15 cellular contexts compared by ENCODE assay signal in the genomic region with DNA sequence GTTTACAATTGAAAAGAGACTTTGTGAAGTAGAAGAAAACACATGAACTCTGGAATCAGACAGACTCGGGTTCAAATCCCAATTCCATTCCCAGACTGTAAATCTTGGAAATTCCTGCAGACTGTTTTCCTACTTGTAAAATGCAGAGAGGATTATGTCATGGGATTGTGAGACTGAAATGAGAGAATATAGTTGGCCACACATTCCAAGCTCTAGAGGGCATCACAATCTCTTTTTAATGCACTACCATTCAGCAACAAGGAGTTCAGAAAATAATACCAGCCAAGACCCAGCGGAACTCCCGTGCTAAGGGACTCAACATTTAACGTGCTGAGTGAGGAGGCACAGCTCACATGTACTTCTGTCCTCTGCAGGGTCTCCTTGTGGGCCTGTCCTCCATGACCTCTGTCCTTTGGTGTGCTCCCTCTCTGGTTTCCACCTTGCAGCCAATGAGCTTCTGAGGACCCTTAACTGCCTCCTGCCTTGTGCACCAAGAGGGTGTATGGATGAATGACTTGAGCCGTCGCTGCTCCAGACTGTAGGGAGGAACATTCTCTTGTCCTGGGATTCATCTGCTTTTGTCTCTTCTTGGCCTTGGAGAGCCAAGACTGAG.
DNase-seq lines count a peak whose midpoint lies in the region; ATAC-seq and TF ChIP-seq lines count a peak whose summit lies in the region.
"Had no signal": no experiment of that assay in that cellular context is flagged by ENCODE, and none has a peak within 500 bp of the region (broad histone marks: within the 10 kb centered on the region; RNA-seq: fewer than 3 reads in every experiment).

No MANE protein-coding gene starts in this region.

- TF ChIP-seq CTCF in C4-2B (conservative IDR thresholded peaks at IDR 0.05) (peak; percentile 40), endodermal cell (conservative IDR thresholded peaks at IDR 0.05) (peak; percentile 75)

- H3K4me3 Mint-ChIP-seq in endodermal cell = no peak overlapping the region
- H3K4me3 Mint-ChIP-seq: central memory CD8-positive, alpha-beta T cell had no signal

- no peaks in the 10 kb centered on the region for H3K27me3 ChIP-seq in endodermal cell (ENCODE audit: control insufficient read depth, insufficient read depth, low read length, poor library complexity, severe bottlenecking)
- no peaks in the 10 kb centered on the region for H3K27me3 ChIP-seq in mesendoderm (ENCODE audit: insufficient read depth, low read length, poor library complexity)

- H4K5ac ChIP-seq in mesendoderm (ENCODE audit: low read length) = no peak overlapping the region

- H2AK5ac ChIP-seq in mesendoderm (ENCODE audit: low read length) = no peak overlapping the region

- intact Hi-C loops in left ventricle myocardium superior (cut with micrococcal nuclease) = no loop called here

- H3K23ac ChIP-seq in mesendoderm (ENCODE audit: low read length) = no peak overlapping the region

- H3K79me2 ChIP-seq in mesendoderm (ENCODE audit: control insufficient read depth, insufficient read depth, low read length) = no peaks in the 10 kb centered on the region

- ATAC-seq in left ventricle myocardium superior = no peak
- ATAC-seq: psoas muscle; stimulated activated naive CD8-positive, alpha-beta T cell treated with anti-CD3 and anti-CD28 coated beads, Interleukin-15, Interleukin-2, amounts not matched to agents 100 U/mL and 50 U/mL, for 24 hours had no signal

- no peaks in the 10 kb centered on the region for H3K9me3 ChIP-seq in endodermal cell (ENCODE audit: control insufficient read depth, low read length)
- H3K9me3 ChIP-seq: psoas muscle had no signal

- no peak overlapping the region for H2BK5ac ChIP-seq in mesendoderm (ENCODE audit: low read length)

- H3K36me3 ChIP-seq in endodermal cell (ENCODE audit: control insufficient read depth, insufficient read depth, low read length) (no peaks in the 10 kb centered on the region), mesendoderm (ENCODE audit: control insufficient read depth, insufficient read depth, low read length) (no peaks in the 10 kb centered on the region)

- H3K4me1 Mint-ChIP-seq in endodermal cell = peaks cover 6% of the 10 kb centered on the region
- H3K4me1 Mint-ChIP-seq: central memory CD8-positive, alpha-beta T cell had no signal

- H3K18ac ChIP-seq in mesendoderm (ENCODE audit: low read length) = no peak overlapping the region

- 84 to 88% methylated on average over 3 to 6 of the region's 6 CpGs for WGBS in endodermal cell (ENCODE audit: insufficient coverage in 1 of 2, insufficient read length in 1 of 2), 2 experiments
- no CpG with 5 or more reads among the region's 6 CpGs for WGBS in mesendoderm (ENCODE audit: extremely low coverage, insufficient coverage, low lambda C conversion rate)

- peak; percentile 9 for DNase-seq in HuH-7 (ENCODE audit: low spot score)
- DNase-seq in endodermal cell = peak; percentile 70
- DNase-seq in mesendoderm = peak; percentile 84
- no peak for DNase-seq in OCI-M2 (lab: John Stamatoyannopoulos, UW; ENCODE audit: unreplicated experiment)
- no peak for DNase-seq in activated naive CD4-positive, alpha-beta T cell treated with anti-CD3 and anti-CD28 coated beads, Interleukin-2, amount 50 U/mL, for 16 hours
- no peak for DNase-seq in effector CD8-positive, alpha-beta T cell (lab: John Stamatoyannopoulos, UW)
- no peak for DNase-seq in left ventricle myocardium superior
- DNase-seq: activated T-cell treated with anti-CD3 and anti-CD28 coated beads, Interleukin-2, amount 50 U/mL, for 48 hours; NCI-H1105 treated with DMSO at 0.1 percent for 48 hours; NCI-H526 treated with DMSO at 0.1 percent for 48 hours; psoas muscle; stimulated activated CD4-positive, alpha-beta T cell treated with anti-CD3 and anti-CD28 coated beads, Interleukin-2, amount 100 ng/mL, for 48 hours; stimulated activated naive CD8-positive, alpha-beta T cell treated with anti-CD3 and anti-CD28 coated beads, Interleukin-15, Interleukin-2, amounts not matched to agents 100 U/mL and 50 U/mL, for 24 hours had no signal

- H3K27ac ChIP-seq in C4-2B (no peak overlapping the region), endodermal cell (ENCODE audit: low read depth, low read length) (peak overlapping the region; percentile 39), mesendoderm (ENCODE audit: low read depth, low read length) (no peak overlapping the region)
- H3K27ac ChIP-seq: psoas muscle had no signal

- no peaks in the 10 kb centered on the region for H3K27me3 Mint-ChIP-seq in endodermal cell (ENCODE audit: insufficient read depth)

- H3K4ac ChIP-seq in mesendoderm (ENCODE audit: low read depth, low read length) = no peak overlapping the region

- H3K9me3 Mint-ChIP-seq in endodermal cell = no peaks in the 10 kb centered on the region
- H3K9me3 Mint-ChIP-seq: central memory CD8-positive, alpha-beta T cell had no signal

- H3K36me3 Mint-ChIP-seq in endodermal cell (ENCODE audit: low read depth) = no peaks in the 10 kb centered on the region

- H3K4me3 ChIP-seq in endodermal cell (ENCODE audit: low read length) (no peak overlapping the region), mesendoderm (ENCODE audit: low read length) (no peak overlapping the region)
- H3K4me3 ChIP-seq: psoas muscle had no signal

- H4K8ac ChIP-seq in mesendoderm (ENCODE audit: low read depth, low read length) = no peak overlapping the region

- no peaks in the 10 kb centered on the region for H3K4me1 ChIP-seq in endodermal cell (ENCODE audit: control insufficient read depth, insufficient read depth, low read length)
- no peaks in the 10 kb centered on the region for H3K4me1 ChIP-seq in mesendoderm (ENCODE audit: control insufficient read depth, low read depth, low read length)
- H3K4me1 ChIP-seq: psoas muscle had no signal

- H3K56ac ChIP-seq in mesendoderm (ENCODE audit: low read length) = no peak overlapping the region

- no peak overlapping the region for H2BK120ac ChIP-seq in mesendoderm (ENCODE audit: low read depth, low read length)

- H3K9ac ChIP-seq in endodermal cell (ENCODE audit: extremely low read depth, low read length, poor library complexity, severe bottlenecking) (no peak overlapping the region), mesendoderm (ENCODE audit: low read length) (no peak overlapping the region)

- H3K27ac Mint-ChIP-seq in endodermal cell = peak overlapping the region; percentile 74

- H3K79me1 ChIP-seq in mesendoderm (ENCODE audit: low read length) = no peaks in the 10 kb centered on the region

- no peak overlapping the region for H3K4me2 ChIP-seq in mesendoderm (ENCODE audit: low read length)

- H2BK15ac ChIP-seq in mesendoderm (replicated peaks; ENCODE audit: low read depth) = no peak overlapping the region

Comparison
In these comparisons a context has a peak if more than half of its experiments do, and no peak if none do; other contexts are left out.
1. DNase-seq: peak in HuH-7 (single experiment), endodermal cell (single experiment) and mesendoderm (single experiment); none in OCI-M2 (single experiment), activated naive CD4-positive, alpha-beta T cell treated with anti-CD3 and anti-CD28 coated beads, Interleukin-2, amount 50 U/mL, for 16 hours (single experiment), effector CD8-positive, alpha-beta T cell (single experiment) and left ventricle myocardium superior (single experiment).